In genomic region chr3:29281265-29282228, GRCh38 we compare ENCODE assay signal across 8 cellular contexts. TPM values are rescaled to one million over a fixed set of nuclear protein-coding genes. Genes with fewer than 3 reads are reported as not detected.
DNase-seq lines count a peak whose midpoint lies in the region; ATAC-seq and TF ChIP-seq lines count a peak whose summit lies in the region.

No MANE protein-coding gene starts in this region.

- H3K36me3 ChIP-seq in Loucy (ENCODE audit: insufficient read depth, low read length) = no peaks in the 10 kb centered on the region
- no peaks in the 10 kb centered on the region for H3K36me3 ChIP-seq in thymus (ENCODE audit: control insufficient read depth, insufficient read depth)

- DNase-seq in GM10248 (ENCODE audit: extremely low spot score) = peak; percentile 22
- DNase-seq in caudate nucleus (lab: John Stamatoyannopoulos, UW) = no peak
- peak in 1 of 2 donors; percentile 86 for DNase-seq in lower leg skin (ENCODE audit: low spot score in 2 of 2)
- DNase-seq in activated effector memory CD4-positive, alpha-beta T cell treated with anti-CD3 and anti-CD28 coated beads, Interleukin-2, amount 50 U/mL, for 16 hours = no peak
- DNase-seq in globus pallidus (ENCODE audit: low spot score) = no peak

- no peaks in the 10 kb centered on the region for H4K20me1 ChIP-seq in Loucy (ENCODE audit: insufficient read depth, low read length, poor library complexity, severe bottlenecking)

- peaks cover 12% of the 10 kb centered on the region for H3K4me1 ChIP-seq in Loucy (ENCODE audit: insufficient read depth, low read length, poor library complexity, severe bottlenecking)
- no peaks in the 10 kb centered on the region for H3K4me1 ChIP-seq in thymus (ENCODE audit: control insufficient read depth, insufficient read depth, low read length)

- no peaks in the 10 kb centered on the region for H3K9me3 ChIP-seq in Loucy (ENCODE audit: insufficient read depth, low read depth, low read length)
- H3K9me3 ChIP-seq in thymus (ENCODE audit: control insufficient read depth) = no peaks in the 10 kb centered on the region

- H3K9me2 ChIP-seq in Loucy (replicated peaks; ENCODE audit: low read depth, low read length) = no peaks in the 10 kb centered on the region

- peak overlapping the region; percentile 91 for H2AFZ ChIP-seq in Loucy (ENCODE audit: low read length)

- H3K4me2 ChIP-seq in Loucy (ENCODE audit: low read depth, low read length, poor library complexity, severe bottlenecking) = peak overlapping the region; percentile 81

- H3K27ac ChIP-seq in caudate nucleus (ENCODE audit: low read depth, low read length) (peak overlapping the region; percentile 52), thymus (ENCODE audit: low read depth) (peak overlapping the region; percentile 64)

- CTCF ChIA-PET in GM10248 (lab: Yijun Ruan, JAX) = no interaction called here

- H3K9ac ChIP-seq in Loucy (ENCODE audit: low read depth, low read length, poor library complexity, severe bottlenecking) = peak overlapping the region; percentile 45

- peak; percentile 69 for ATAC-seq in GM21619 (IDR thresholded peaks at IDR 0.05; ENCODE audit: unreplicated experiment)

- no peak for TF ChIP-seq POLR2A in lower leg skin (IDR thresholded peaks at IDR 0.05)

- POLR2A ChIA-PET in GM10248 (lab: Yijun Ruan, JAX) = no interaction called here

- TF ChIP-seq CTCF in GM10248 (IDR thresholded peaks at IDR 0.05; ENCODE audit: control extremely low read depth, extremely low read depth, low read depth, missing control alignments) (no peak), Loucy (conservative IDR thresholded peaks at IDR 0.05; ENCODE audit: low read length) (no peak), lower leg skin (IDR thresholded peaks at IDR 0.05) (no peak)

- intact Hi-C loops in lower leg skin (cut with DNase I; ENCODE audit: low total_unique reads) = no loop called here

- H3K4me3 ChIP-seq in Loucy (ENCODE audit: low read length, poor library complexity, severe bottlenecking) = peak overlapping the region; percentile 68
- H3K4me3 ChIP-seq in lower leg skin (ENCODE audit: low read depth, poor library complexity, severe bottlenecking) = peak overlapping the region; percentile 35
- peak overlapping the region; percentile 40 for H3K4me3 ChIP-seq in thymus (ENCODE audit: low read length)

- 4 to 6% methylated on average over 21 of the region's 21 CpGs for WGBS in lower leg skin, 2 donors
- WGBS in thymus = 20% methylated on average over 21 of the region's 21 CpGs

- H3F3A ChIP-seq in Loucy (ENCODE audit: low read depth) = no peaks in the 10 kb centered on the region

- H3K79me2 ChIP-seq in Loucy (ENCODE audit: insufficient read depth, low read length) = no peaks in the 10 kb centered on the region

- H3K27me3 ChIP-seq in Loucy (ENCODE audit: insufficient read depth, low read length, poor library complexity, severe bottlenecking) (no peaks in the 10 kb centered on the region), thymus (ENCODE audit: control insufficient read depth, insufficient read depth) (no peaks in the 10 kb centered on the region)

RNA-seq across cellular contexts. Expression of gene RBMS3, which starts 0.7 kb away (rescaled TPM):
- 10 to 100 TPM in 3 of 4 donors, 1 to 10 TPM in 1; 7.3 to 21.8 (median 12.8) TPM for total RNA-seq in lower leg skin
- 12.8 TPM for polyA plus RNA-seq in thymus
